25 cellular contexts compared by ENCODE assay signal in genomic region chr6:162258647-162259046, GRCh38.
"Had no signal": no experiment of that assay in that cellular context is flagged by ENCODE, and none has a peak within 500 bp of the region (broad histone marks: within the 10 kb centered on the region; RNA-seq: fewer than 3 reads in every experiment).

No MANE protein-coding gene starts in this region.

- H3K4me1 ChIP-seq: SJSA1 had no signal

- ATAC-seq: HepG2, Panc1, PC-3 had no signal

- H3K36me3 ChIP-seq: MG63, SJSA1 had no signal

- H3K9me3 ChIP-seq: MG63 had no signal

- H3K27me3 ChIP-seq: MG63, SJSA1 had no signal

- H3K27ac ChIP-seq: RWPE1, SJSA1, SK-N-MC had no signal

- DNase-seq: IMR-90, Karpas-422, KG1, MG63, NCI-H1092, NCI-H1105 treated with DMSO at 0.1 percent for 48 hours, NCI-H1417 treated with DMSO at 0.1 percent for 48 hours, NCI-H146, NCI-H1694 treated with DMSO at 0.1 percent for 48 hours, NCI-H1930, NCI-H2081, NCI-H2107, NCI-H2171 treated with DMSO at 0.1 percent for 48 hours, NCI-H345, NCI-H446 treated with DMSO at 0.1 percent for 48 hours, NCI-H524 treated with DMSO at 0.1 percent for 48 hours, NCI-H69, NCI-H774, PC-3, SIG-M5 had no signal

- H3K4me3 ChIP-seq: MG63, SJSA1, SK-N-MC had no signal
